Comparison of ENCODE assay signal across 9 cellular contexts in the genomic region with DNA sequence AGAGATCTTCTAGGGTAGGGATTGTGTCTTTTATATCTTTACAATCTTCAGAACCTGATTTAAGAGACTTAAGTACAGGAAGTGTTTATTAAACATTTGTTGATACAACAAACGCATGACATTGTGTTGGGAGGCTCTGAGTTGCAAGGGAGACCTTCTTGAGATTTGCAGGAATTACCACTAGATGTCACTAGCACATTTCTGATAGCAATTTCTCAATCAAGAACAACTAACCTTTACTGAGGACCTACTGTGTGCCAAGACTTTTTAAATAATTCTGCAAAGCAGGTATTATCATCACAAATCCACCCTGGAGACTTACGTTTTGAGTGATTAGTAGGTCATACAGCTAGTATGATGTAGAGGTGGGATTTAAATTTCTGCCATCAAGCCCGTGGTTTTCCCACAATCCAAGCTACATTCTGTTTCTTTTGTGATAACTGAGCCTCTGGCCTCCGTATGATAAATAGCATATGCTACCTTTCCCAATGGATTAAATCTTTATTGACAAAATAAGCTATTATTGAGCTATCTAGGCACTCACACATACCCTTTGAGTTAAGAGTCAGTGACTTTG.
A peak's percentile ranks its signal among the peaks of the same experiment; 100 is the strongest.
DNase-seq lines count a peak whose midpoint lies in the region; ATAC-seq, FAIRE-seq and TF ChIP-seq lines count a peak whose summit lies in the region.
"Had no signal": no experiment of that assay in that cellular context is flagged by ENCODE, and none has a peak within 500 bp of the region (broad histone marks: within the 10 kb centered on the region; RNA-seq: fewer than 3 reads in every experiment).

No MANE protein-coding gene starts in this region.

- no peak overlapping the region for H3K4me3 Mint-ChIP-seq in activated T-helper 1 cell treated with anti-CD3 and anti-CD28 coated beads, Interleukin-12 subunit alpha, Interleukin-12 subunit beta, Interleukin-2, Interleukin-4 antibody, amounts not matched to agents 30 ng/mL and 10 ng/mL and 1 ng/mL, durations not matched to agents 14 hours and 24 hours and 36 hours
- H3K4me3 Mint-ChIP-seq: central memory CD8-positive, alpha-beta T cell had no signal

- no peaks in the 10 kb centered on the region for H3K27me3 Mint-ChIP-seq in activated T-helper 1 cell treated with anti-CD3 and anti-CD28 coated beads, Interleukin-12 subunit alpha, Interleukin-12 subunit beta, Interleukin-2, Interleukin-4 antibody, amounts not matched to agents 30 ng/mL and 10 ng/mL and 1 ng/mL, durations not matched to agents 14 hours and 24 hours and 36 hours (ENCODE audit: insufficient read depth)
- H3K27me3 Mint-ChIP-seq: central memory CD8-positive, alpha-beta T cell had no signal

- H3K27ac ChIP-seq in A549 = no peak overlapping the region
- H3K27ac ChIP-seq in upper lobe of right lung = no peak overlapping the region

- H3K36me3 Mint-ChIP-seq in activated T-helper 1 cell treated with anti-CD3 and anti-CD28 coated beads, Interleukin-12 subunit alpha, Interleukin-12 subunit beta, Interleukin-2, Interleukin-4 antibody, amounts not matched to agents 30 ng/mL and 10 ng/mL and 1 ng/mL, durations not matched to agents 14 hours and 24 hours and 36 hours (ENCODE audit: low read depth) = no peaks in the 10 kb centered on the region

- FAIRE-seq in A549 (lab: Jason Lieb, UNC) = no peak

- no peaks in the 10 kb centered on the region for H3K9me3 Mint-ChIP-seq in activated T-helper 1 cell treated with anti-CD3 and anti-CD28 coated beads, Interleukin-12 subunit alpha, Interleukin-12 subunit beta, Interleukin-2, Interleukin-4 antibody, amounts not matched to agents 30 ng/mL and 10 ng/mL and 1 ng/mL, durations not matched to agents 14 hours and 24 hours and 36 hours

- no peak overlapping the region for H3K4me3 ChIP-seq in A549
- H3K4me3 ChIP-seq in fibroblast of pulmonary artery (replicated peaks; ENCODE audit: low read depth, low read length) = no peak overlapping the region
- H3K4me3 ChIP-seq in upper lobe of right lung = no peak overlapping the region

- no peak overlapping the region for H3K27ac Mint-ChIP-seq in activated T-helper 1 cell treated with anti-CD3 and anti-CD28 coated beads, Interleukin-12 subunit alpha, Interleukin-12 subunit beta, Interleukin-2, Interleukin-4 antibody, amounts not matched to agents 30 ng/mL and 10 ng/mL and 1 ng/mL, durations not matched to agents 14 hours and 24 hours and 36 hours

- TF ChIP-seq EP300 in A549 (IDR thresholded peaks at IDR 0.05) = no peak

- ATAC-seq in A549 (peak in 1 of 2 experiments; percentile 36; a peak in 1 of 6 replicates), GM18870 (IDR thresholded peaks at IDR 0.05; ENCODE audit: unreplicated experiment) (peak; percentile 42), upper lobe of right lung (no peak), GM18861 (IDR thresholded peaks at IDR 0.05; ENCODE audit: unreplicated experiment) (no peak), HG03442 (IDR thresholded peaks at IDR 0.05; ENCODE audit: unreplicated experiment) (no peak)

- no peak for TF ChIP-seq POLR2A in A549 (IDR thresholded peaks at IDR 0.05; ENCODE audit: low read length)

- H3K36me3 ChIP-seq in upper lobe of right lung = no peaks in the 10 kb centered on the region

- DNase-seq in A549 (ENCODE audit: low read depth in 1 of 2, low spot score in 1 of 2) (peak; percentile 3 to 43), NCI-H446 (lab: John Stamatoyannopoulos, UW) (peak; percentile 25 to 56), fibroblast of pulmonary artery (ENCODE audit: low read depth) (peak; percentile 69), upper lobe of right lung (no peak)
- no peak for DNase-seq in activated T-helper 1 cell treated with anti-CD3 and anti-CD28 coated beads, Interleukin-12 subunit alpha, Interleukin-12 subunit beta, Interleukin-2, Interleukin-4 antibody, amounts not matched to agents 30 ng/mL and 10 ng/mL and 1 ng/mL, durations not matched to agents 14 hours and 24 hours and 36 hours (ENCODE audit: low spot score)

- H3K4me1 Mint-ChIP-seq in activated T-helper 1 cell treated with anti-CD3 and anti-CD28 coated beads, Interleukin-12 subunit alpha, Interleukin-12 subunit beta, Interleukin-2, Interleukin-4 antibody, amounts not matched to agents 30 ng/mL and 10 ng/mL and 1 ng/mL, durations not matched to agents 14 hours and 24 hours and 36 hours (ENCODE audit: low read depth) = no peaks in the 10 kb centered on the region
- H3K4me1 Mint-ChIP-seq: central memory CD8-positive, alpha-beta T cell had no signal

- H3K4me1 ChIP-seq in A549 (no peaks in the 10 kb centered on the region), upper lobe of right lung (no peaks in the 10 kb centered on the region)

- H3K27me3 ChIP-seq in upper lobe of right lung = no peaks in the 10 kb centered on the region

- H3K9me3 ChIP-seq in A549 = no peaks in the 10 kb centered on the region
- no peaks in the 10 kb centered on the region for H3K9me3 ChIP-seq in upper lobe of right lung

- intact Hi-C loops in upper lobe of right lung (cut with DNase I) = no loop called here
- intact Hi-C loops in activated T-helper 1 cell treated with anti-CD3 and anti-CD28 coated beads, Interleukin-12 subunit alpha, Interleukin-12 subunit beta, Interleukin-2, Interleukin-4 antibody, amounts not matched to agents 30 ng/mL and 10 ng/mL and 1 ng/mL, durations not matched to agents 14 hours and 24 hours and 36 hours (cut with micrococcal nuclease) = no loop called here

- POLR2A ChIA-PET in A549 (lab: Yijun Ruan, JAX) = no interaction called here

- TF ChIP-seq CTCF in A549 (IDR thresholded peaks at IDR 0.05) = peak; percentile 71
- TF ChIP-seq CTCF in fibroblast of pulmonary artery (IDR thresholded peaks at IDR 0.05; ENCODE audit: low read length, missing control alignments) = peak; percentile 76
- peak; percentile 53 for TF ChIP-seq CTCF in upper lobe of right lung (IDR thresholded peaks at IDR 0.05)

- CTCF ChIA-PET in A549 (lab: Yijun Ruan, JAX) = interaction anchor here (0.6 to 1.4 kb wide), 4 partner anchors 18 to 1281 kb away, joined by 3 to 4 read pairs (median 3); no protein-coding TSS in a partner anchor

- no peak overlapping the region for H3K4me2 ChIP-seq in A549

- 16% methylated on average over 4 of the region's 4 CpGs for WGBS in A549 (ENCODE audit: missing lambda C conversion rate)

- peak; percentile 69 to 72 for TF ChIP-seq RAD21 in A549 (conservative IDR thresholded peaks at IDR 0.05 in 1 of 2, IDR thresholded peaks at IDR 0.05 in 1 of 2)

TF ChIP-seq in A549, 52 proteins besides CTCF, POLR2A, EP300 and RAD21:
- TF ChIP-seq SMC3 (IDR thresholded peaks at IDR 0.05) = peak; percentile 56
- TF ChIP-seq RARB (CRISPR knock-in tag; IDR thresholded peaks at IDR 0.05) = no peak

Comparison
In these comparisons a context has a peak if more than half of its experiments do, and no peak if none do; other contexts are left out.
1. DNase-seq: peak in A549 (2 of 2), NCI-H446 (2 of 2) and fibroblast of pulmonary artery (single experiment); none in upper lobe of right lung (single experiment) and activated T-helper 1 cell treated with anti-CD3 and anti-CD28 coated beads, Interleukin-12 subunit alpha, Interleukin-12 subunit beta, Interleukin-2, Interleukin-4 antibody, amounts not matched to agents 30 ng/mL and 10 ng/mL and 1 ng/mL, durations not matched to agents 14 hours and 24 hours and 36 hours (single experiment).
2. Peak in every context shown above with its lines, with median percentiles within 50 percentile points of each other: CTCF ChIP-seq.